In genomic region chr14:74357585-74357984, GRCh38 we compare ENCODE assay signal across 34 cellular contexts. TPM values are rescaled to one million over a fixed set of nuclear protein-coding genes. Genes with fewer than 3 reads are reported as not detected.
"Had no signal": no experiment of that assay in that cellular context is flagged by ENCODE, and none has a peak within 500 bp of the region (broad histone marks: within the 10 kb centered on the region; RNA-seq: fewer than 3 reads in every experiment).

No MANE protein-coding gene starts in this region.

- H3K27ac Mint-ChIP-seq: effector memory CD8-positive, alpha-beta T cell; immature natural killer cell; natural killer cell had no signal

- H3K79me2 ChIP-seq: parathyroid adenoma had no signal

- H2AFZ ChIP-seq: parathyroid adenoma had no signal

- H3K9me3 Mint-ChIP-seq: effector memory CD8-positive, alpha-beta T cell; natural killer cell; stimulated activated naive CD8-positive, alpha-beta T cell treated with anti-CD3 and anti-CD28 coated beads, Interleukin-15, amount 100 ng/mL, for 72 hours had no signal

- H3K27ac ChIP-seq: esophagus squamous epithelium, left ventricle myocardium inferior, lower lobe of right lung, neutrophil, parathyroid adenoma, prostate gland, right atrium auricular region, suprapubic skin, transverse colon, vagina had no signal

- H3K9ac ChIP-seq: parathyroid adenoma had no signal

- H3K4me3 ChIP-seq: esophagus squamous epithelium, left ventricle myocardium inferior, lower lobe of right lung, prostate gland, right atrium auricular region, smooth muscle cell, suprapubic skin, transverse colon, vagina had no signal

- H3K4me1 ChIP-seq: esophagus squamous epithelium, left ventricle myocardium inferior, lower lobe of right lung, prostate gland, transverse colon, vagina had no signal

- H3K36me3 Mint-ChIP-seq: immature natural killer cell, natural killer cell had no signal

- H3K4me1 Mint-ChIP-seq: immature natural killer cell; stimulated activated naive CD8-positive, alpha-beta T cell treated with anti-CD3 and anti-CD28 coated beads, Interleukin-15, amount 100 ng/mL, for 72 hours had no signal

- H3K9me3 ChIP-seq: esophagus squamous epithelium, left ventricle myocardium inferior, lower lobe of right lung, neutrophil, prostate gland, right atrium auricular region, suprapubic skin, transverse colon, vagina had no signal

- ATAC-seq: effector memory CD8-positive, alpha-beta T cell; left colon; lower lobe of right lung; natural killer cell; sciatic nerve; stimulated activated naive CD8-positive, alpha-beta T cell treated with anti-CD3 and anti-CD28 coated beads, Interleukin-15, amount 100 ng/mL, for 72 hours had no signal

- H3K27me3 ChIP-seq: neutrophil, right atrium auricular region, transverse colon, vagina had no signal

- H3K36me3 ChIP-seq: esophagus squamous epithelium, left ventricle myocardium inferior, lower lobe of right lung, neutrophil, prostate gland, right atrium auricular region, suprapubic skin, transverse colon, vagina had no signal

- FAIRE-seq: endometrium had no signal

- H3K4me3 Mint-ChIP-seq: effector memory CD8-positive, alpha-beta T cell; immature natural killer cell; natural killer cell; stimulated activated naive CD8-positive, alpha-beta T cell treated with anti-CD3 and anti-CD28 coated beads, Interleukin-15, amount 100 ng/mL, for 72 hours had no signal

- H3K4me2 ChIP-seq: smooth muscle cell had no signal

- DNase-seq: cortex of kidney; effector memory CD8-positive, alpha-beta T cell; erythroblast; esophagus squamous epithelium; foreskin melanocyte; hypothalamus; immature natural killer cell; islet precursor cell; kidney glomerular epithelial cell; left colon; left ventricle myocardium inferior; lower lobe of right lung; natural killer cell; stimulated activated CD4-positive, alpha-beta T cell treated with anti-CD3 and anti-CD28 coated beads, Interleukin-12 subunit alpha, Interleukin-12 subunit beta, amount 100 ng/mL, for 4 hours; stimulated activated CD4-positive, alpha-beta T cell treated with anti-CD3 and anti-CD28 coated beads, Interleukin-1b, Interleukin-23, amount 100 ng/mL, for 48 hours; stimulated activated CD4-positive, alpha-beta T cell treated with anti-CD3 and anti-CD28 coated beads, Interleukin-4, amount 100 ng/mL, for 1 hour; stimulated activated CD8-positive, alpha-beta memory T cell treated with anti-CD3 and anti-CD28 coated beads, Interleukin-4, amount 100 ng/mL, for 48 hours; stimulated activated naive CD4-positive, alpha-beta T cell; stimulated activated naive CD8-positive, alpha-beta T cell treated with anti-CD3 and anti-CD28 coated beads, Interleukin-15, amount 100 ng/mL, for 72 hours; transverse colon had no signal

RNA-seq across cellular contexts. Expression of gene VRTN, which starts 9.3 kb away (rescaled TPM):
- total RNA-seq: dermis microvascular lymphatic vessel endothelial cell, esophagus squamous epithelium, left colon, left ventricle myocardium inferior, lower lobe of right lung, mononuclear cell, natural killer cell, osteoblast, right atrium auricular region, sciatic nerve, smooth muscle cell, transverse colon, ureter, vagina had no signal
- polyA plus RNA-seq: immature natural killer cell, neural cell, smooth muscle cell had no signal
